Comparison of ENCODE assay signal across 1 cellular context in the genomic region with DNA sequence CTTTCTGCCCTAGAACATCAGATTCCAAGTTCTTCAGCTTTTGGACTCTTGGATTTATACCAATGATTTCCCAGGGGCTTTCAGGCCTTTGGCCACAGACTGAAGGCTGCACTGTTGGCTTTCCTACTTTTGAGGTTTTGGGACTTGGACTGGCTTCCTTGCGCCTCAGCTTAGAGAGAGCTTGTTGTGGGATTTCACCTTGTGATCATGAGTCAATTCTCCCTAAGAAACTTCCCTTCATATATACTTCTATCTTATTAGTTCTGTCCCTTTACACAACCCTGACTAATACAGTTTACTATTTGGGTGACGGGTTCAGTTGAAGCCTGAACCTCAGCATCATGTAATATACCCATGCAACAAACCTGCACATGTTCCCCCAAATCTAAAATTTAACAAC.
TF ChIP-seq lines count a peak whose summit lies in the region.

No MANE protein-coding gene starts in this region.

TF ChIP-seq in IMR-90, 13 proteins besides CTCF, POLR2A, EP300 and RAD21 (continued from another document):
- TF ChIP-seq CHD1 (IDR thresholded peaks at IDR 0.05; ENCODE audit: low read depth, low read length) (no peak), MAZ (IDR thresholded peaks at IDR 0.05; ENCODE audit: borderline replicate concordance, low read depth, low read length) (no peak), RCOR1 (IDR thresholded peaks at IDR 0.05; ENCODE audit: insufficient replicate concordance, low read length) (no peak)
